Comparison of ENCODE assay signal across 1 cellular context in genomic region chr1:153946622-153947246, GRCh38.
TF ChIP-seq lines count a peak whose summit lies in the region.

A gene with protein sequence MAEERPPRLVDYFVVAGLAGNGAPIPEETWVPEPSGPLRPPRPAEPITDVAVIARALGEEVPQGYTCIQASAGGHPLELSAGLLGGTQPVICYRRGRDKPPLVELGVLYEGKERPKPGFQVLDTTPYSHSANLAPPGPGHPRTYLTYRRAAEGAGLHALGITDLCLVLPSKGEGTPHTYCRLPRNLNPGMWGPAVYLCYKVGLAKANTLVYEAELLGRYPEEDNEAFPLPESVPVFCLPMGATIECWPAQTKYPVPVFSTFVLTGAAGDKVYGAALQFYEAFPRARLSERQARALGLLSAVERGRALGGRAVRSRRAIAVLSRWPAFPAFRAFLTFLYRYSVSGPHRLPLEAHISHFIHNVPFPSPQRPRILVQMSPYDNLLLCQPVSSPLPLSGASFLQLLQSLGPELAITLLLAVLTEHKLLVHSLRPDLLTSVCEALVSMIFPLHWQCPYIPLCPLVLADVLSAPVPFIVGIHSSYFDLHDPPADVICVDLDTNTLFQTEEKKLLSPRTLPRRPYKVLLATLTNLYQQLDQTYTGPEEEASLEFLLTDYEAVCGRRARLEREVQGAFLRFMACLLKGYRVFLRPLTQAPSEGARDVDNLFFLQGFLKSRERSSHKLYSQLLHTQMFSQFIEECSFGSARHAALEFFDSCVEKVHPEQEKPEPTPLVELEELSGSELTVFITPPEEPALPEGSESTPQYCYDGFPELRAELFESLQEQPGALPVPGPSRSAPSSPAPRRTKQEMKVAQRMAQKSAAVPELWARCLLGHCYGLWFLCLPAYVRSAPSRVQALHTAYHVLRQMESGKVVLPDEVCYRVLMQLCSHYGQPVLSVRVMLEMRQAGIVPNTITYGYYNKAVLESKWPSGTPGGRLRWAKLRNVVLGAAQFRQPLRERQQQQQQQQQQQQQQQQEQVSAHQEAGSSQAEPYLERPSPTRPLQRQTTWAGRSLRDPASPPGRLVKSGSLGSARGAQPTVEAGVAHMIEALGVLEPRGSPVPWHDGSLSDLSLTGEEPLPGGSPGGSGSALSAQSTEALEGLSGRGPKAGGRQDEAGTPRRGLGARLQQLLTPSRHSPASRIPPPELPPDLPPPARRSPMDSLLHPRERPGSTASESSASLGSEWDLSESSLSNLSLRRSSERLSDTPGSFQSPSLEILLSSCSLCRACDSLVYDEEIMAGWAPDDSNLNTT (N-terminal part only) (minus strand): TSS chr1:153946718. CDS start chr1:153944374, 2,344 bp downstream.

TF ChIP-seq in K562, 482 proteins besides CTCF, POLR2A, EP300 and RAD21 (continued from another document):
- TF ChIP-seq, protein P1, sequence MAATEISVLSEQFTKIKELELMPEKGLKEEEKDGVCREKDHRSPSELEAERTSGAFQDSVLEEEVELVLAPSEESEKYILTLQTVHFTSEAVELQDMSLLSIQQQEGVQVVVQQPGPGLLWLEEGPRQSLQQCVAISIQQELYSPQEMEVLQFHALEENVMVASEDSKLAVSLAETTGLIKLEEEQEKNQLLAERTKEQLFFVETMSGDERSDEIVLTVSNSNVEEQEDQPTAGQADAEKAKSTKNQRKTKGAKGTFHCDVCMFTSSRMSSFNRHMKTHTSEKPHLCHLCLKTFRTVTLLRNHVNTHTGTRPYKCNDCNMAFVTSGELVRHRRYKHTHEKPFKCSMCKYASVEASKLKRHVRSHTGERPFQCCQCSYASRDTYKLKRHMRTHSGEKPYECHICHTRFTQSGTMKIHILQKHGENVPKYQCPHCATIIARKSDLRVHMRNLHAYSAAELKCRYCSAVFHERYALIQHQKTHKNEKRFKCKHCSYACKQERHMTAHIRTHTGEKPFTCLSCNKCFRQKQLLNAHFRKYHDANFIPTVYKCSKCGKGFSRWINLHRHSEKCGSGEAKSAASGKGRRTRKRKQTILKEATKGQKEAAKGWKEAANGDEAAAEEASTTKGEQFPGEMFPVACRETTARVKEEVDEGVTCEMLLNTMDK (IDR thresholded peaks at IDR 0.05; ENCODE audit: borderline replicate concordance, insufficient read depth, low read depth, low read length, poor library complexity, severe bottlenecking), result peak; percentile 98
- TF ChIP-seq ARID1B (IDR thresholded peaks at IDR 0.05) (0 out of 2 replicates have a peak, but pooled peaks have one; percentile 20), ZNF76 (CRISPR knock-in tag; IDR thresholded peaks at IDR 0.05; ENCODE audit: borderline replicate concordance) (no peak), GABPA (tag; conservative IDR thresholded peaks at IDR 0.05; ENCODE audit: low read depth) (0 out of 2 replicates have a peak, but pooled peaks have one; percentile 63), TAF9B (IDR thresholded peaks at IDR 0.05; ENCODE audit: partially characterized antibody) (no peak), ZMIZ1 (IDR thresholded peaks at IDR 0.05; ENCODE audit: low read depth in 2 of 2, low read length in 2 of 2) (peak in 1 of 2 experiments; percentile 43; a peak in 1 of 4 replicates), HDAC3 (IDR thresholded peaks at IDR 0.05; ENCODE audit: borderline replicate concordance, partially characterized antibody) (peak; percentile 22), ZNF23 (CRISPR knock-in tag; IDR thresholded peaks at IDR 0.05) (no peak), HCFC1 (IDR thresholded peaks at IDR 0.05; ENCODE audit: low read depth, low read length) (peak; percentile 67), KAT7 (CRISPR knock-in tag; IDR thresholded peaks at IDR 0.05; ENCODE audit: borderline replicate concordance) (0 out of 2 replicates have a peak, but pooled peaks have one; percentile 66), OTX1 (CRISPR knock-in tag; IDR thresholded peaks at IDR 0.05) (no peak), MTA2 (IDR thresholded peaks at IDR 0.05; ENCODE audit: low read depth) (no peak), ZC3H11A (IDR thresholded peaks at IDR 0.05; ENCODE audit: low read depth, low read length) (no peak), MTA3 (IDR thresholded peaks at IDR 0.05; ENCODE audit: borderline replicate concordance) (peak; percentile 26; the same call in 1 of the 2 replicates)
- TF ChIP-seq, protein P2, sequence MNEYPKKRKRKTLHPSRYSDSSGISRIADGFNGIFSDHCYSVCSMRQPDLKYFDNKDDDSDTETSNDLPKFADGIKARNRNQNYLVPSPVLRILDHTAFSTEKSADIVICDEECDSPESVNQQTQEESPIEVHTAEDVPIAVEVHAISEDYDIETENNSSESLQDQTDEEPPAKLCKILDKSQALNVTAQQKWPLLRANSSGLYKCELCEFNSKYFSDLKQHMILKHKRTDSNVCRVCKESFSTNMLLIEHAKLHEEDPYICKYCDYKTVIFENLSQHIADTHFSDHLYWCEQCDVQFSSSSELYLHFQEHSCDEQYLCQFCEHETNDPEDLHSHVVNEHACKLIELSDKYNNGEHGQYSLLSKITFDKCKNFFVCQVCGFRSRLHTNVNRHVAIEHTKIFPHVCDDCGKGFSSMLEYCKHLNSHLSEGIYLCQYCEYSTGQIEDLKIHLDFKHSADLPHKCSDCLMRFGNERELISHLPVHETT (CRISPR knock-in tag; conservative IDR thresholded peaks at IDR 0.05 in 1 of 2, IDR thresholded peaks at IDR 0.05 in 1 of 2), result no peak; a peak in 1 of 4 replicates
